8 cellular contexts compared by ENCODE assay signal in genomic region chr2:71000780-71001591, GRCh38.
DNase-seq lines count a peak whose midpoint lies in the region; ATAC-seq and TF ChIP-seq lines count a peak whose summit lies in the region.

No MANE protein-coding gene starts in this region.

- H3K27ac Mint-ChIP-seq in activated T-cell treated with anti-CD3 and anti-CD28 coated beads, Interleukin-2, amount 50 U/mL, for 24 hours = peak overlapping the region; percentile 85

- DNase-seq in DMS153 (lab: John Stamatoyannopoulos, UW) (peak; percentile 22), HUDEP-2 (lab: John Stamatoyannopoulos, UW; ENCODE audit: unreplicated experiment in 76 of 76) (peak in 71 of 76 experiments; percentile 7 to 80 (median 59)), OCI-M1 (lab: John Stamatoyannopoulos, UW) (peak; percentile 75), fibroblast of pulmonary artery (ENCODE audit: low read depth) (peak; percentile 72), stromal cell of bone marrow (ENCODE audit: low read depth) (peak; percentile 22)
- peak; percentile 87 for DNase-seq in activated T-cell treated with anti-CD3 and anti-CD28 coated beads, Interleukin-2, amount 50 U/mL, for 24 hours

- peak; percentile 94 for TF ChIP-seq CTCF in fibroblast of pulmonary artery (IDR thresholded peaks at IDR 0.05; ENCODE audit: low read length, missing control alignments)

- peaks cover 4% of the 10 kb centered on the region for H3K27me3 ChIP-seq in neuron (ENCODE audit: insufficient read depth, low read length)

- no peaks in the 10 kb centered on the region for H3K9me3 ChIP-seq in neuron (ENCODE audit: low read length)

- H3K4me3 ChIP-seq in fibroblast of pulmonary artery (replicated peaks; ENCODE audit: low read depth, low read length) (peak overlapping the region; percentile 22), neuron (ENCODE audit: low read length) (peak overlapping the region; percentile 54)

- H3K9me3 Mint-ChIP-seq in activated T-cell treated with anti-CD3 and anti-CD28 coated beads, Interleukin-2, amount 50 U/mL, for 24 hours = no peaks in the 10 kb centered on the region

- H2AFZ ChIP-seq in neuron (ENCODE audit: low read depth, low read length) = peak overlapping the region; percentile 74

- H3K36me3 ChIP-seq in neuron (ENCODE audit: insufficient read depth, low read length) = no peaks in the 10 kb centered on the region

- H3K4me1 ChIP-seq in neuron (ENCODE audit: insufficient read depth, low read length) = peaks cover 17% of the 10 kb centered on the region

- no peaks in the 10 kb centered on the region for H3K36me3 Mint-ChIP-seq in activated T-cell treated with anti-CD3 and anti-CD28 coated beads, Interleukin-2, amount 50 U/mL, for 24 hours (ENCODE audit: low read depth)

- H3K4me1 Mint-ChIP-seq in activated T-cell treated with anti-CD3 and anti-CD28 coated beads, Interleukin-2, amount 50 U/mL, for 24 hours (ENCODE audit: low read depth) = peaks cover 13% of the 10 kb centered on the region

- peak; percentile 95 for ATAC-seq in GM21381 (IDR thresholded peaks at IDR 0.05; ENCODE audit: unreplicated experiment)

- H3K4me3 Mint-ChIP-seq in activated T-cell treated with anti-CD3 and anti-CD28 coated beads, Interleukin-2, amount 50 U/mL, for 24 hours = peak overlapping the region; percentile 78

- H3K27me3 Mint-ChIP-seq in activated T-cell treated with anti-CD3 and anti-CD28 coated beads, Interleukin-2, amount 50 U/mL, for 24 hours = peaks cover 4% of the 10 kb centered on the region

Comparison
In these comparisons a context has a peak if more than half of its experiments do, and no peak if none do; other contexts are left out.
1. Peak in every context shown above with its lines: DNase-seq, ATAC-seq and H3K4me3 ChIP-seq.
2. DNase-seq: peak in every context shown above with its lines; median percentile 87 in activated T-cell treated with anti-CD3 and anti-CD28 coated beads, Interleukin-2, amount 50 U/mL, for 24 hours; 75 in OCI-M1; 72 in fibroblast of pulmonary artery; 59 in HUDEP-2; 22 in DMS153; 22 in stromal cell of bone marrow.